In genomic region chrX:1205681-1206611, GRCh38 we compare ENCODE assay signal across 1 cellular context.
A peak's percentile ranks its signal among the peaks of the same experiment; 100 is the strongest.
TF ChIP-seq lines count a peak whose summit lies in the region.

No MANE protein-coding gene starts in this region.

TF ChIP-seq in GM12878, 131 proteins besides CTCF, POLR2A, EP300 and RAD21 (continued from another document and continues in another):
- TF ChIP-seq ZNF687 (IDR thresholded peaks at IDR 0.05) (peak; percentile 96), NBN (IDR thresholded peaks at IDR 0.05) (peak; percentile 84; the same call in 1 of the 2 replicates), FOXK2 (IDR thresholded peaks at IDR 0.05) (no peak), ZBTB33 (IDR thresholded peaks at IDR 0.05) (0 out of 2 replicates have a peak, but pooled peaks have one; percentile 34), CHD1 (IDR thresholded peaks at IDR 0.05; ENCODE audit: low read depth, low read length) (no peak), TCF3 (IDR thresholded peaks at IDR 0.05; ENCODE audit: borderline replicate concordance, insufficient read depth, low read depth, low read length) (no peak), USF1 (IDR thresholded peaks at IDR 0.05; ENCODE audit: borderline replicate concordance, extremely low read length, insufficient read depth, low read depth, low read length) (no peak), MTA2 (IDR thresholded peaks at IDR 0.05; ENCODE audit: low read depth) (no peak), E2F4 (IDR thresholded peaks at IDR 0.05; ENCODE audit: low read depth, low read length) (peak; percentile 32; the same call in 1 of the 2 replicates), POLR2AphosphoS2 (IDR thresholded peaks at IDR 0.05; ENCODE audit: low read depth, low read length) (no peak), TAF1 (IDR thresholded peaks at IDR 0.05; ENCODE audit: borderline replicate concordance, low read depth, low read length) (no peak), RELB (IDR thresholded peaks at IDR 0.05; ENCODE audit: low read depth) (peak; percentile 78), CHD4 (IDR thresholded peaks at IDR 0.05) (no peak), GATAD2B (conservative IDR thresholded peaks at IDR 0.05; ENCODE audit: low read depth) (0 out of 2 replicates have a peak, but pooled peaks have one; percentile 34), HDGF (IDR thresholded peaks at IDR 0.05) (no peak), E2F8 (IDR thresholded peaks at IDR 0.05; ENCODE audit: low read depth, partially characterized antibody) (no peak), MYC (IDR thresholded peaks at IDR 0.05; ENCODE audit: insufficient read depth, insufficient read length, insufficient replicate concordance, low read length, severe bottlenecking) (no peak), PAX5 (IDR thresholded peaks at IDR 0.05; ENCODE audit: borderline replicate concordance, low read depth, low read length) (no peak), JUND (IDR thresholded peaks at IDR 0.05; ENCODE audit: low read depth, low read length) (no peak), CHD2 (IDR thresholded peaks at IDR 0.05; ENCODE audit: borderline replicate concordance, low read depth, low read length) (no peak), SMARCA5 (IDR thresholded peaks at IDR 0.05) (no peak), ZNF384 (IDR thresholded peaks at IDR 0.05; ENCODE audit: borderline replicate concordance, low read depth, low read length) (no peak), CEBPZ (IDR thresholded peaks at IDR 0.05; ENCODE audit: low read depth, low read length) (no peak), CUX1 (IDR thresholded peaks at IDR 0.05; ENCODE audit: insufficient replicate concordance, low read depth, low read length) (peak; percentile 53), YBX1 (IDR thresholded peaks at IDR 0.05) (no peak), MEF2B (IDR thresholded peaks at IDR 0.05; ENCODE audit: partially characterized antibody, poor library complexity, severe bottlenecking) (peak; percentile 21), SUZ12 (IDR thresholded peaks at IDR 0.05; ENCODE audit: unreplicated experiment) (no peak), SUPT20H (IDR thresholded peaks at IDR 0.05; ENCODE audit: borderline replicate concordance, control insufficient read depth, low read depth, low read length) (no peak), ATF2 (IDR thresholded peaks at IDR 0.05; ENCODE audit: low read length) (no peak; the same call in 1 of the 2 replicates), WRNIP1 (IDR thresholded peaks at IDR 0.05; ENCODE audit: borderline replicate concordance, low read depth, low read length) (no peak), KDM1A (IDR thresholded peaks at IDR 0.05; ENCODE audit: borderline replicate concordance) (no peak), EGR1 (IDR thresholded peaks at IDR 0.05; ENCODE audit: borderline replicate concordance in 1 of 2, low read depth in 2 of 2, low read length in 2 of 2) (no peak), FOXM1 (IDR thresholded peaks at IDR 0.05; ENCODE audit: low read depth, low read length) (peak; percentile 49; the same call in 1 of the 2 replicates), SREBF1 (IDR thresholded peaks at IDR 0.05; ENCODE audit: low read length) (no peak)
